Comparison of ENCODE assay signal across 16 cellular contexts in the genomic region with DNA sequence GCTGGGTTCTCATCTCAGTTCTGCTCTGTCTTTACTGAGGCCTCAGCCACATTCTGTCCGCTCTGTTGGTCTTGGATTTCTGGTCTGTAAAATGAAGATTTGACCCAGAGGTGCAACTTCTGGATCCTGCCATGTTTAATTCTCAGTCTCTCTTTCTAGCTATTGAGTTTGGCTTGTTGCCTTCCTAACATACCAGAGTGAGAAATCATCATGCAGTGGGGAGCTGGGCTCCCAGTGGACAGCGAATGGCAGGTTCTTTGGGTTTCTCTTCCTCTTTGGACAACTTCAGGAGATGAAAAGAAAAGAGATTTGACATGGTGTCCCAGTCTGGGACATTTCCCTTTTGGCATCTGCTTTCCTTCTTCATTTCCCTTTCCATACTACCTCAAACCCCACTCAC.
DNase-seq lines count a peak whose midpoint lies in the region; ATAC-seq, FAIRE-seq and TF ChIP-seq lines count a peak whose summit lies in the region.
"Had no signal": no experiment of that assay in that cellular context is flagged by ENCODE, and none has a peak within 500 bp of the region (broad histone marks: within the 10 kb centered on the region; RNA-seq: fewer than 3 reads in every experiment).

No MANE protein-coding gene starts in this region.

- no peak for FAIRE-seq in urothelium cell line (lab: Jason Lieb, UNC)

- no peak overlapping the region for H3K4me3 ChIP-seq in fibroblast of the aortic adventitia (ENCODE audit: low read depth, low read length)
- H3K4me3 ChIP-seq: hepatocyte, left lung, PC-9, stomach, uterus had no signal

- no peak for TF ChIP-seq CTCF in fibroblast of the aortic adventitia (IDR thresholded peaks at IDR 0.05; ENCODE audit: insufficient read depth, low read length)

- ATAC-seq in GM21515 (IDR thresholded peaks at IDR 0.05; ENCODE audit: unreplicated experiment) (no peak), GM19395 (IDR thresholded peaks at IDR 0.05; ENCODE audit: unreplicated experiment) (no peak), HG02588 (IDR thresholded peaks at IDR 0.05; ENCODE audit: unreplicated experiment) (no peak)
- ATAC-seq: left lung had no signal

- DNase-seq in HPDE6-E6E7 (ENCODE audit: extremely low spot score) = peak; percentile 19
- peak; percentile 48 for DNase-seq in amniotic epithelial cell (ENCODE audit: low read depth)
- peak; percentile 72 for DNase-seq in fibroblast of the aortic adventitia (ENCODE audit: low read depth)
- peak; percentile 60 for DNase-seq in urothelium cell line (ENCODE audit: low spot score)
- DNase-seq: activated effector memory CD4-positive, alpha-beta T cell treated with anti-CD3 and anti-CD28 coated beads, Interleukin-2, amount 50 U/mL, for 16 hours; Karpas-422; left lung; NCI-H187 treated with DMSO at 0.1 percent for 48 hours; NCI-H524 treated with DMSO at 0.1 percent for 48 hours; stomach; uterus had no signal

Comparison
In these comparisons a context has a peak if more than half of its experiments do, and no peak if none do; other contexts are left out.
1. DNase-seq: peak in every context shown above with its lines; median percentile 72 in fibroblast of the aortic adventitia; 60 in urothelium cell line; 48 in amniotic epithelial cell; 19 in HPDE6-E6E7.